Comparison of ENCODE assay signal across 8 cellular contexts in the genomic region with DNA sequence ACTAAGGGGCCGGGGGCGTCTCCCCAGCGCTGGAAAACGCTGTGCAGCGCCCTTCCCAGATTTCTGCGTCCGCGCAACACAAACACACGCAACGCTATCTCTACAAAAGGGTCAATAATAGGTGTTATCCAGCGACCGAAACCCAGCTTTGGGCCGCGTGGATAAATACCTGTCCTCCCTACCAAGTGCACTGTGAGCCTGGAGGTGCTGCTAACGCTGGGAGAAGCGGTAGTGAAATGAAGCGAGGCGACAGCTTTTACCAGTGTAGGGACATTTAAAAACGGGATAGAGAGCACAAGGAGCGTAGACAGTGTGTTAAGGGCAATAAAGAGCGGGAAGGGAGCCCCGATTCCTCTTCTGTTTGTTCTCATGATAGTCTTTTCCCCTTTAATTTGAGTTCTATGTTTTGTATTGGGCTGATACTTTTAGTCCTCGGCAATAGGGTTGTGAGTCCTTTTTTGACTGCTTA. TPM values are rescaled to one million over a fixed set of nuclear protein-coding genes. Genes with fewer than 3 reads are reported as not detected.
DNase-seq lines count a peak whose midpoint lies in the region; ATAC-seq and TF ChIP-seq lines count a peak whose summit lies in the region.

No MANE protein-coding gene starts in this region.

- H3K4me2 ChIP-seq in mesenchymal stem cell (ENCODE audit: low read length, poor library complexity, severe bottlenecking): peak overlapping the region; percentile 92

- H2BK120ac ChIP-seq in mesenchymal stem cell (ENCODE audit: low read depth, low read length): peak overlapping the region; percentile 71

- peak overlapping the region; percentile 70 to 85 for H3K18ac ChIP-seq in mesenchymal stem cell (ENCODE audit: low read depth in 1 of 2, low read length in 2 of 2)

- TF ChIP-seq CTCF in GM12864 (IDR thresholded peaks at IDR 0.05; ENCODE audit: low read depth, low read length, missing control alignments) (no peak), coronary artery (IDR thresholded peaks at IDR 0.05) (no peak), uterus (IDR thresholded peaks at IDR 0.05) (no peak)

- no peak overlapping the region for H2AK5ac ChIP-seq in mesenchymal stem cell (ENCODE audit: low read length, severe bottlenecking)

- H3K4ac ChIP-seq in mesenchymal stem cell (ENCODE audit: low read depth in 1 of 2, low read length in 2 of 2): peak overlapping the region; percentile 73 to 85

- H3K9me3 ChIP-seq in mesenchymal stem cell (ENCODE audit: control insufficient read depth, low read length) (no peaks in the 10 kb centered on the region), uterus (no peaks in the 10 kb centered on the region)

- H4K91ac ChIP-seq in mesenchymal stem cell (ENCODE audit: low read length): peak overlapping the region; percentile 66

- H3K36me3 ChIP-seq in ACC112 (ENCODE audit: insufficient read depth, low read length) (no peaks in the 10 kb centered on the region), mesenchymal stem cell (ENCODE audit: control insufficient read depth in 1 of 2, insufficient read depth in 2 of 2, low read depth in 1 of 2, low read length in 2 of 2) (no peaks in the 10 kb centered on the region), uterus (no peaks in the 10 kb centered on the region)

- ATAC-seq in HG02798 (IDR thresholded peaks at IDR 0.05; ENCODE audit: poor library complexity, unreplicated experiment): peak; percentile 17

- H3K4me1 ChIP-seq in ACC112 (ENCODE audit: control insufficient read depth, insufficient read depth, low read length, unreplicated experiment) (peaks cover 17% of the 10 kb centered on the region), mesenchymal stem cell (ENCODE audit: control insufficient read depth, insufficient read depth, low read depth, low read length) (no peaks in the 10 kb centered on the region), uterus (no peaks in the 10 kb centered on the region)

- peaks cover 3% of the 10 kb centered on the region; the same call in 1 of the 2 replicates for H3K27me3 ChIP-seq in ACC112 (ENCODE audit: insufficient read depth, low read length)
- peaks cover 0 to 7% of the 10 kb centered on the region in 2 experiments for H3K27me3 ChIP-seq in mesenchymal stem cell (ENCODE audit: control insufficient read depth in 1 of 2, insufficient read depth in 1 of 2, low read length in 2 of 2)
- no peaks in the 10 kb centered on the region for H3K27me3 ChIP-seq in uterus

- H2AFZ ChIP-seq in ACC112 (ENCODE audit: low read length, unreplicated experiment): peak overlapping the region; percentile 83
- H2AFZ ChIP-seq in mesenchymal stem cell (ENCODE audit: low read depth, low read length): peak overlapping the region; percentile 83

- H3K9ac ChIP-seq in mesenchymal stem cell (ENCODE audit: low read length): peak overlapping the region; percentile 91

- 16% methylated on average over 21 of the region's 23 CpGs for WGBS in mesenchymal stem cell

- peaks cover 1% of the 10 kb centered on the region for H3K79me1 ChIP-seq in mesenchymal stem cell (replicated peaks; ENCODE audit: low read length, poor library complexity, severe bottlenecking)

- H3K4me3 ChIP-seq in ACC112 (ENCODE audit: low read depth, low read length) (peak overlapping the region; percentile 89), GM12864 (ENCODE audit: low read depth, low read length) (peak overlapping the region; percentile 98), coronary artery (peak overlapping the region; percentile 82), mesenchymal stem cell (ENCODE audit: insufficient read depth in 1 of 2, low read depth in 1 of 2, low read length in 2 of 2) (peak overlapping the region; percentile 70 to 98), uterus (peak overlapping the region; percentile 59 to 74)

- intact Hi-C loops in uterus (cut with DNase I; ENCODE audit: low total_unique reads): no loop called here

- no peak overlapping the region for H3K23ac ChIP-seq in mesenchymal stem cell (ENCODE audit: low read length in 2 of 2)

- peak overlapping the region; percentile 92 for H2BK15ac ChIP-seq in mesenchymal stem cell (ENCODE audit: low read depth, poor library complexity, severe bottlenecking)

- DNase-seq in GM12864 (ENCODE audit: low read depth): no peak
- peak; percentile 46 to 50 for DNase-seq in NCI-H526 (lab: John Stamatoyannopoulos, UW)
- DNase-seq in coronary artery (ENCODE audit: low spot score): no peak
- DNase-seq in mesenchymal stem cell: no peak
- DNase-seq in uterus: peak in 1 of 2 donors; percentile 13
- DNase-seq in epidermal melanocyte (ENCODE audit: insufficient read length, low spot score): no peak

- TF ChIP-seq POLR2A in uterus (IDR thresholded peaks at IDR 0.05): no peak

- no peak overlapping the region for H2BK5ac ChIP-seq in mesenchymal stem cell (ENCODE audit: low read depth, low read length, poor library complexity, severe bottlenecking)

- H2BK12ac ChIP-seq in mesenchymal stem cell (ENCODE audit: low read length in 2 of 2): no peak overlapping the region

- peaks cover 32% of the 10 kb centered on the region for H3K79me2 ChIP-seq in ACC112 (ENCODE audit: control insufficient read depth, insufficient read depth, low read length, unreplicated experiment)

- H3K14ac ChIP-seq in mesenchymal stem cell (ENCODE audit: low read length in 2 of 2): peak overlapping the region in 1 of 2 experiments; percentile 29

- H3K27ac ChIP-seq in ACC112 (ENCODE audit: low read depth, low read length): peak overlapping the region; percentile 17; the same call in 1 of the 2 replicates
- peak overlapping the region; percentile 43 to 64 for H3K27ac ChIP-seq in coronary artery
- peak overlapping the region; percentile 11 for H3K27ac ChIP-seq in mesenchymal stem cell (ENCODE audit: low read length, poor library complexity, severe bottlenecking)
- peak overlapping the region; percentile 71 to 75 for H3K27ac ChIP-seq in uterus

- peak overlapping the region; percentile 78 for H4K8ac ChIP-seq in mesenchymal stem cell (ENCODE audit: low read length)

RNA-seq across cellular contexts. Expression of gene DEPDC1B, which starts 0.4 kb away (rescaled TPM):
- polyA plus RNA-seq in mesenchymal stem cell (2013, experiment 1 of 2): 1.6 TPM
- polyA plus RNA-seq in mesenchymal stem cell (2013, experiment 2 of 2): 1.5 TPM
- total RNA-seq in uterus: 1 to 10 TPM in 1 of 4 donors, not detected in 3; 8.2 TPM

Comparison
In these comparisons a context has a peak if more than half of its experiments do, and no peak if none do; other contexts are left out.
1. H3K27ac ChIP-seq: peak in every context shown above with its lines; median percentile 73 in uterus; 54 in coronary artery; 17 in ACC112; 11 in mesenchymal stem cell.
2. DNase-seq: peak in NCI-H526 (2 of 2); none in GM12864 (single experiment), coronary artery (single experiment), mesenchymal stem cell (single experiment) and epidermal melanocyte (single experiment).
3. Peak in every context shown above with its lines, with median percentiles within 50 percentile points of each other: H3K4me3 ChIP-seq.